ENCODE assay signal across 8 cellular contexts in the genomic region with DNA sequence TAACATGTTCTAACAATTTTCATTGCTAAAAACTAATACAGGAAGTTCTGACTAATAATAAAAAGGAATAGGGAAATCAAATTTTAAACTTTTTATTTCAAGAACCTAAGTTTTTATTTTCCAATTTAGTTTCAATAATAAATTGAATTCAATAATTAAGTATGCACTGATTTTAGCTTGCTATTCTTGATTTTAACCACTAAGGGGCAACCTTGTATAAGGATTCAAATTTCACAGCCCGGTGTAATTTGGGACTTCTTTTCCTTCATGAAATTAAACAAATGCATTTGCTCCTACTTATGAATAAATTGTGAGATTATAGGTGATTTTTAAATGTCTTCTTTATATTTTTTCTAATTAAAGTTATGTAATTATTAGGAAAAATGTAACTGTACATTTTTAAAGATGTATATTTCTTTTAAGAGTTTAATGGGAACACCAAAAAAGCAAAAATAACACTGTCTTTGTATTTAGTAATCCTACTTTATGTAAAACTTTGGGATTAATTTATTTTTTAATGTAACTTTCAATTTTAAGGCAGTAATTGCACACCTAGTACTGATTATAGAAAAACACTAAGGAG.
A peak's percentile ranks its signal among the peaks of the same experiment; 100 is the strongest.
DNase-seq lines count a peak whose midpoint lies in the region; ATAC-seq and TF ChIP-seq lines count a peak whose summit lies in the region.

No MANE protein-coding gene starts in this region.

- H3K36me3 ChIP-seq in BE2C (no peaks in the 10 kb centered on the region), neural progenitor cell (no peaks in the 10 kb centered on the region)

- H3K4me2 ChIP-seq in neural progenitor cell, result no peak overlapping the region

- no peaks in the 10 kb centered on the region for H4K20me1 ChIP-seq in neural progenitor cell (ENCODE audit: low read depth)

- peaks cover 2% of the 10 kb centered on the region for H3K27me3 Mint-ChIP-seq in neural progenitor cell (ENCODE audit: insufficient read depth, low read depth)

- no peaks in the 10 kb centered on the region for H3K4me1 Mint-ChIP-seq in neural progenitor cell

- no peak overlapping the region for H3K4me3 ChIP-seq in BE2C (ENCODE audit: low read depth, low read length)
- no peak overlapping the region for H3K4me3 ChIP-seq in neural progenitor cell

- H3K4me1 ChIP-seq in BE2C, result no peaks in the 10 kb centered on the region
- no peaks in the 10 kb centered on the region for H3K4me1 ChIP-seq in neural progenitor cell

- no peaks in the 10 kb centered on the region for H3K36me3 Mint-ChIP-seq in neural progenitor cell

- no peak overlapping the region for H3K9ac ChIP-seq in neural progenitor cell

- H3K79me2 ChIP-seq in neural progenitor cell (ENCODE audit: low read depth), result no peaks in the 10 kb centered on the region

- ATAC-seq in GM21423 (IDR thresholded peaks at IDR 0.05; ENCODE audit: unreplicated experiment) (peak; percentile 59), GM19455 (IDR thresholded peaks at IDR 0.05; ENCODE audit: unreplicated experiment) (no peak), GM18868 (IDR thresholded peaks at IDR 0.05; ENCODE audit: unreplicated experiment) (no peak)

- H3K9me3 ChIP-seq in BE2C (no peaks in the 10 kb centered on the region), neural progenitor cell (ENCODE audit: low read depth) (no peaks in the 10 kb centered on the region)

- H3F3A ChIP-seq in neural progenitor cell (ENCODE audit: low read depth), result no peaks in the 10 kb centered on the region

- TF ChIP-seq CTCF in BE2C (IDR thresholded peaks at IDR 0.05; ENCODE audit: low read depth, low read length) (peak; percentile 54), neural progenitor cell (IDR thresholded peaks at IDR 0.05) (peak; percentile 83)

- H3K27ac ChIP-seq in neural progenitor cell, result no peak overlapping the region

- H3K27ac Mint-ChIP-seq in neural progenitor cell, result no peak overlapping the region

- no peak overlapping the region for H2AFZ ChIP-seq in neural progenitor cell (replicated peaks)

- no peaks in the 10 kb centered on the region for H3K27me3 ChIP-seq in BE2C
- no peaks in the 10 kb centered on the region for H3K27me3 ChIP-seq in neural progenitor cell

- DNase-seq in BE2C, result no peak
- DNase-seq in NCI-H748 (lab: John Stamatoyannopoulos, UW; ENCODE audit: unreplicated experiment), result peak; percentile 52
- peak; percentile 11 to 41 for DNase-seq in dermis microvascular lymphatic vessel endothelial cell (ENCODE audit: low read depth in 2 of 2)
- DNase-seq in neural progenitor cell (ENCODE audit: low spot score), result peak; percentile 20
- no peak for DNase-seq in COLO668 (lab: John Stamatoyannopoulos, UW; ENCODE audit: unreplicated experiment)

- H3K9me3 Mint-ChIP-seq in neural progenitor cell, result no peaks in the 10 kb centered on the region

- H3K4me3 Mint-ChIP-seq in neural progenitor cell, result no peak overlapping the region

Comparison
In these comparisons a context has a peak if more than half of its experiments do, and no peak if none do; other contexts are left out.
1. DNase-seq: peak in NCI-H748 (single experiment), dermis microvascular lymphatic vessel endothelial cell (2 of 2) and neural progenitor cell (single experiment); none in BE2C (single experiment) and COLO668 (single experiment).